ENCODE assay signal across 8 cellular contexts in the genomic region with DNA sequence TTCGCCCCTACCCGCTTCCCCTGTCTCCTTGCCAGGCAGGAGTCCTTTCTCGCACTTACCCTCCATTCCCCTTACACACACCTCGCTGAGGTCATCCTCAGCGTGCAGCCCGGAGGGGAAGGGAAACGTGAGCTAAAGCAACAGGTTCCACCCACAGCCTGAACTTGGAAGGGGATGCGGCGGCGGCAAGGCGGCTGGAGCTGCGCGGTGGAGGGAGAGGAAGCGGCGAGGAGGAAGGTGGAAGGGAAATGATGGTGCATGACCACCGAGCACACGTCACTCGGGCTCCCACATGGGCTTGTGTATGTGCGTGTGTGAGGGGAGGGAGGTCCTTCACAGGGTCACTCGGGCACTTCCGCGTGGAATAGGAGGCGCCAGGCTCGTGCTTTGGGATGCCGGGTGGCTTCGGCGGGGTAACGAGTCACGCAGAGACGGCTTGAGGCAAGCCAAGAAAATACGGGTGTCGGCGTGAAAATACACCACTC.
A peak's percentile ranks its signal among the peaks of the same experiment; 100 is the strongest.
DNase-seq lines count a peak whose midpoint lies in the region; ATAC-seq and TF ChIP-seq lines count a peak whose summit lies in the region.

No MANE protein-coding gene starts in this region.

- DNase-seq in NOMO-1 treated with dmso at 0.1 percent for 144 hours (lab: John Stamatoyannopoulos, UW; ENCODE audit: unreplicated experiment): peak; percentile 65
- peak; percentile 85 for DNase-seq in brain microvascular endothelial cell
- peak; percentile 92 for DNase-seq in sigmoid colon

- H3K9ac ChIP-seq in iPS-18a (ENCODE audit: low read length): peak overlapping the region; percentile 69

- no peaks in the 10 kb centered on the region for H3K36me3 ChIP-seq in brain microvascular endothelial cell (replicated peaks)
- H3K36me3 ChIP-seq in iPS-18a (ENCODE audit: control insufficient read depth, low read depth, low read length): no peaks in the 10 kb centered on the region
- no peaks in the 10 kb centered on the region for H3K36me3 ChIP-seq in sigmoid colon

- TF ChIP-seq POLR2A in sigmoid colon (IDR thresholded peaks at IDR 0.05): no peak

- WGBS in sigmoid colon, 2 donors: 1 to 2% methylated on average over 33 of the region's 33 CpGs

- TF ChIP-seq EP300 in sigmoid colon (IDR thresholded peaks at IDR 0.05): peak in 1 of 4 donors; percentile 75

- H3K9me3 ChIP-seq in iPS-18a (ENCODE audit: control insufficient read depth, low read depth, low read length) (no peaks in the 10 kb centered on the region), sigmoid colon (no peaks in the 10 kb centered on the region)

- H3K27me3 ChIP-seq in brain microvascular endothelial cell (replicated peaks) (no peaks in the 10 kb centered on the region), iPS-18a (ENCODE audit: control insufficient read depth, insufficient read depth, low read length) (peaks cover 18% of the 10 kb centered on the region), sigmoid colon (no peaks in the 10 kb centered on the region)

- H3K27ac ChIP-seq in C4-2B (peak overlapping the region; percentile 28), brain microvascular endothelial cell (peak overlapping the region; percentile 95), iPS-18a (ENCODE audit: low read length) (no peak overlapping the region), sigmoid colon (peak overlapping the region; percentile 97 to 100 (median 100))

- H3K4me1 ChIP-seq in iPS-18a (ENCODE audit: control insufficient read depth, low read depth, low read length) (peaks cover 23% of the 10 kb centered on the region), sigmoid colon (peaks cover 0 to 46% (median 41%) of the 10 kb centered on the region in 4 donors)

- intact Hi-C loops in sigmoid colon (cut with DNase I): loop anchor here (5.0 to 10.0 kb wide), 3 partner anchors 146 to 642 kb away; no protein-coding TSS in a partner anchor

- no peak for TF ChIP-seq CTCF in C4-2B (conservative IDR thresholded peaks at IDR 0.05)
- no peak for TF ChIP-seq CTCF in brain microvascular endothelial cell (IDR thresholded peaks at IDR 0.05; ENCODE audit: low read depth, low read length, missing control alignments)
- TF ChIP-seq CTCF in sigmoid colon (IDR thresholded peaks at IDR 0.05): no peak

- in situ Hi-C loops in brain microvascular endothelial cell (cut with HindIII; ENCODE audit: low pct_ligation_motif_present, low sequenced_read_pairs): no loop called here

- ATAC-seq in GM18867 (IDR thresholded peaks at IDR 0.05; ENCODE audit: unreplicated experiment): peak; percentile 31
- ATAC-seq in HG03095 (IDR thresholded peaks at IDR 0.05; ENCODE audit: unreplicated experiment): peak; percentile 31
- ATAC-seq in HG03565 (IDR thresholded peaks at IDR 0.05; ENCODE audit: unreplicated experiment): no peak

- H3K4me3 ChIP-seq in brain microvascular endothelial cell (ENCODE audit: low read depth, low read length) (peak overlapping the region; percentile 83), iPS-18a (ENCODE audit: low read length) (peak overlapping the region; percentile 90), sigmoid colon (peak overlapping the region; percentile 80 to 91 (median 86))
